2 cellular contexts compared by ENCODE assay signal in genomic region chr19:10450853-10451609, GRCh38.
TF ChIP-seq lines count a peak whose summit lies in the region.

No MANE protein-coding gene starts in this region.

TF ChIP-seq in A549, 52 proteins besides CTCF, POLR2A, EP300 and RAD21:
- TF ChIP-seq HOXB5 (CRISPR knock-in tag; IDR thresholded peaks at IDR 0.05): no peak
- no peak for TF ChIP-seq HOXB13 (CRISPR knock-in tag; IDR thresholded peaks at IDR 0.05; ENCODE audit: low read depth)
- TF ChIP-seq, protein P1, sequence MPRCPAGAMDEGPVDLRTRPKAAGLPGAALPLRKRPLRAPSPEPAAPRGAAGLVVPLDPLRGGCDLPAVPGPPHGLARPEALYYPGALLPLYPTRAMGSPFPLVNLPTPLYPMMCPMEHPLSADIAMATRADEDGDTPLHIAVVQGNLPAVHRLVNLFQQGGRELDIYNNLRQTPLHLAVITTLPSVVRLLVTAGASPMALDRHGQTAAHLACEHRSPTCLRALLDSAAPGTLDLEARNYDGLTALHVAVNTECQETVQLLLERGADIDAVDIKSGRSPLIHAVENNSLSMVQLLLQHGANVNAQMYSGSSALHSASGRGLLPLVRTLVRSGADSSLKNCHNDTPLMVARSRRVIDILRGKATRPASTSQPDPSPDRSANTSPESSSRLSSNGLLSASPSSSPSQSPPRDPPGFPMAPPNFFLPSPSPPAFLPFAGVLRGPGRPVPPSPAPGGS (IDR thresholded peaks at IDR 0.05): no peak
- no peak for TF ChIP-seq BHLHE40 (IDR thresholded peaks at IDR 0.05; ENCODE audit: low read depth, low read length)
- TF ChIP-seq MYC (IDR thresholded peaks at IDR 0.05; ENCODE audit: borderline replicate concordance, low read length): no peak
- no peak for TF ChIP-seq HES2 (IDR thresholded peaks at IDR 0.05)
- TF ChIP-seq POLR2AphosphoS2 (conservative IDR thresholded peaks at IDR 0.05; ENCODE audit: low read length): no peak
- no peak for TF ChIP-seq RFX5 (IDR thresholded peaks at IDR 0.05)
- no peak for TF ChIP-seq KDM5A (IDR thresholded peaks at IDR 0.05)
- TF ChIP-seq CHD4 (IDR thresholded peaks at IDR 0.05; ENCODE audit: borderline replicate concordance): no peak
- TF ChIP-seq NPAS2 (CRISPR knock-in tag; IDR thresholded peaks at IDR 0.05; ENCODE audit: borderline replicate concordance): no peak
- TF ChIP-seq, protein P2, sequence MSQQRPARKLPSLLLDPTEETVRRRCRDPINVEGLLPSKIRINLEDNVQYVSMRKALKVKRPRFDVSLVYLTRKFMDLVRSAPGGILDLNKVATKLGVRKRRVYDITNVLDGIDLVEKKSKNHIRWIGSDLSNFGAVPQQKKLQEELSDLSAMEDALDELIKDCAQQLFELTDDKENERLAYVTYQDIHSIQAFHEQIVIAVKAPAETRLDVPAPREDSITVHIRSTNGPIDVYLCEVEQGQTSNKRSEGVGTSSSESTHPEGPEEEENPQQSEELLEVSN (IDR thresholded peaks at IDR 0.05; ENCODE audit: borderline replicate concordance, low read depth): no peak
- TF ChIP-seq SREBF2 (IDR thresholded peaks at IDR 0.05): no peak
- no peak for TF ChIP-seq RARB (CRISPR knock-in tag; IDR thresholded peaks at IDR 0.05)
- TF ChIP-seq HDAC2 (IDR thresholded peaks at IDR 0.05): no peak
- TF ChIP-seq MAFK (IDR thresholded peaks at IDR 0.05; ENCODE audit: partially characterized antibody): no peak

TF ChIP-seq in H1, 55 proteins besides CTCF, POLR2A, EP300 and RAD21:
- TF ChIP-seq RXRA (IDR thresholded peaks at IDR 0.05; ENCODE audit: insufficient read depth, low read depth, low read length) (no peak), EGR1 (IDR thresholded peaks at IDR 0.05; ENCODE audit: borderline replicate concordance, low read depth, low read length) (no peak), CHD1 (IDR thresholded peaks at IDR 0.05; ENCODE audit: low read depth, low read length) (no peak), BRCA1 (IDR thresholded peaks at IDR 0.05; ENCODE audit: low read depth, low read length) (no peak), KDM4A (IDR thresholded peaks at IDR 0.05; ENCODE audit: low read depth, low read length, severe bottlenecking) (no peak), SP1 (IDR thresholded peaks at IDR 0.05; ENCODE audit: low read depth, low read length) (0 out of 2 replicates have a peak, but pooled peaks have one; percentile 10), RBBP5 (IDR thresholded peaks at IDR 0.05; ENCODE audit: borderline replicate concordance, low read depth, low read length) (no peak), CEBPB (IDR thresholded peaks at IDR 0.05; ENCODE audit: low read depth, low read length) (no peak), JUND (IDR thresholded peaks at IDR 0.05; ENCODE audit: low read length) (no peak), POLR2AphosphoS5 (IDR thresholded peaks at IDR 0.05; ENCODE audit: low read depth, low read length) (no peak), ASH2L (IDR thresholded peaks at IDR 0.05; ENCODE audit: low read length) (no peak), JUN (IDR thresholded peaks at IDR 0.05; ENCODE audit: low read depth, low read length) (no peak)
- TF ChIP-seq, protein P3, sequence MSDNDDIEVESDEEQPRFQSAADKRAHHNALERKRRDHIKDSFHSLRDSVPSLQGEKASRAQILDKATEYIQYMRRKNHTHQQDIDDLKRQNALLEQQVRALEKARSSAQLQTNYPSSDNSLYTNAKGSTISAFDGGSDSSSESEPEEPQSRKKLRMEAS (IDR thresholded peaks at IDR 0.05): peak; percentile 90
- TF ChIP-seq, protein P2 (IDR thresholded peaks at IDR 0.05): peak; percentile 81
- TF ChIP-seq, protein P4, sequence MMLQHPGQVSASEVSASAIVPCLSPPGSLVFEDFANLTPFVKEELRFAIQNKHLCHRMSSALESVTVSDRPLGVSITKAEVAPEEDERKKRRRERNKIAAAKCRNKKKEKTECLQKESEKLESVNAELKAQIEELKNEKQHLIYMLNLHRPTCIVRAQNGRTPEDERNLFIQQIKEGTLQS (IDR thresholded peaks at IDR 0.05; ENCODE audit: insufficient read depth, low read depth, low read length): no peak
- TF ChIP-seq, protein P5, sequence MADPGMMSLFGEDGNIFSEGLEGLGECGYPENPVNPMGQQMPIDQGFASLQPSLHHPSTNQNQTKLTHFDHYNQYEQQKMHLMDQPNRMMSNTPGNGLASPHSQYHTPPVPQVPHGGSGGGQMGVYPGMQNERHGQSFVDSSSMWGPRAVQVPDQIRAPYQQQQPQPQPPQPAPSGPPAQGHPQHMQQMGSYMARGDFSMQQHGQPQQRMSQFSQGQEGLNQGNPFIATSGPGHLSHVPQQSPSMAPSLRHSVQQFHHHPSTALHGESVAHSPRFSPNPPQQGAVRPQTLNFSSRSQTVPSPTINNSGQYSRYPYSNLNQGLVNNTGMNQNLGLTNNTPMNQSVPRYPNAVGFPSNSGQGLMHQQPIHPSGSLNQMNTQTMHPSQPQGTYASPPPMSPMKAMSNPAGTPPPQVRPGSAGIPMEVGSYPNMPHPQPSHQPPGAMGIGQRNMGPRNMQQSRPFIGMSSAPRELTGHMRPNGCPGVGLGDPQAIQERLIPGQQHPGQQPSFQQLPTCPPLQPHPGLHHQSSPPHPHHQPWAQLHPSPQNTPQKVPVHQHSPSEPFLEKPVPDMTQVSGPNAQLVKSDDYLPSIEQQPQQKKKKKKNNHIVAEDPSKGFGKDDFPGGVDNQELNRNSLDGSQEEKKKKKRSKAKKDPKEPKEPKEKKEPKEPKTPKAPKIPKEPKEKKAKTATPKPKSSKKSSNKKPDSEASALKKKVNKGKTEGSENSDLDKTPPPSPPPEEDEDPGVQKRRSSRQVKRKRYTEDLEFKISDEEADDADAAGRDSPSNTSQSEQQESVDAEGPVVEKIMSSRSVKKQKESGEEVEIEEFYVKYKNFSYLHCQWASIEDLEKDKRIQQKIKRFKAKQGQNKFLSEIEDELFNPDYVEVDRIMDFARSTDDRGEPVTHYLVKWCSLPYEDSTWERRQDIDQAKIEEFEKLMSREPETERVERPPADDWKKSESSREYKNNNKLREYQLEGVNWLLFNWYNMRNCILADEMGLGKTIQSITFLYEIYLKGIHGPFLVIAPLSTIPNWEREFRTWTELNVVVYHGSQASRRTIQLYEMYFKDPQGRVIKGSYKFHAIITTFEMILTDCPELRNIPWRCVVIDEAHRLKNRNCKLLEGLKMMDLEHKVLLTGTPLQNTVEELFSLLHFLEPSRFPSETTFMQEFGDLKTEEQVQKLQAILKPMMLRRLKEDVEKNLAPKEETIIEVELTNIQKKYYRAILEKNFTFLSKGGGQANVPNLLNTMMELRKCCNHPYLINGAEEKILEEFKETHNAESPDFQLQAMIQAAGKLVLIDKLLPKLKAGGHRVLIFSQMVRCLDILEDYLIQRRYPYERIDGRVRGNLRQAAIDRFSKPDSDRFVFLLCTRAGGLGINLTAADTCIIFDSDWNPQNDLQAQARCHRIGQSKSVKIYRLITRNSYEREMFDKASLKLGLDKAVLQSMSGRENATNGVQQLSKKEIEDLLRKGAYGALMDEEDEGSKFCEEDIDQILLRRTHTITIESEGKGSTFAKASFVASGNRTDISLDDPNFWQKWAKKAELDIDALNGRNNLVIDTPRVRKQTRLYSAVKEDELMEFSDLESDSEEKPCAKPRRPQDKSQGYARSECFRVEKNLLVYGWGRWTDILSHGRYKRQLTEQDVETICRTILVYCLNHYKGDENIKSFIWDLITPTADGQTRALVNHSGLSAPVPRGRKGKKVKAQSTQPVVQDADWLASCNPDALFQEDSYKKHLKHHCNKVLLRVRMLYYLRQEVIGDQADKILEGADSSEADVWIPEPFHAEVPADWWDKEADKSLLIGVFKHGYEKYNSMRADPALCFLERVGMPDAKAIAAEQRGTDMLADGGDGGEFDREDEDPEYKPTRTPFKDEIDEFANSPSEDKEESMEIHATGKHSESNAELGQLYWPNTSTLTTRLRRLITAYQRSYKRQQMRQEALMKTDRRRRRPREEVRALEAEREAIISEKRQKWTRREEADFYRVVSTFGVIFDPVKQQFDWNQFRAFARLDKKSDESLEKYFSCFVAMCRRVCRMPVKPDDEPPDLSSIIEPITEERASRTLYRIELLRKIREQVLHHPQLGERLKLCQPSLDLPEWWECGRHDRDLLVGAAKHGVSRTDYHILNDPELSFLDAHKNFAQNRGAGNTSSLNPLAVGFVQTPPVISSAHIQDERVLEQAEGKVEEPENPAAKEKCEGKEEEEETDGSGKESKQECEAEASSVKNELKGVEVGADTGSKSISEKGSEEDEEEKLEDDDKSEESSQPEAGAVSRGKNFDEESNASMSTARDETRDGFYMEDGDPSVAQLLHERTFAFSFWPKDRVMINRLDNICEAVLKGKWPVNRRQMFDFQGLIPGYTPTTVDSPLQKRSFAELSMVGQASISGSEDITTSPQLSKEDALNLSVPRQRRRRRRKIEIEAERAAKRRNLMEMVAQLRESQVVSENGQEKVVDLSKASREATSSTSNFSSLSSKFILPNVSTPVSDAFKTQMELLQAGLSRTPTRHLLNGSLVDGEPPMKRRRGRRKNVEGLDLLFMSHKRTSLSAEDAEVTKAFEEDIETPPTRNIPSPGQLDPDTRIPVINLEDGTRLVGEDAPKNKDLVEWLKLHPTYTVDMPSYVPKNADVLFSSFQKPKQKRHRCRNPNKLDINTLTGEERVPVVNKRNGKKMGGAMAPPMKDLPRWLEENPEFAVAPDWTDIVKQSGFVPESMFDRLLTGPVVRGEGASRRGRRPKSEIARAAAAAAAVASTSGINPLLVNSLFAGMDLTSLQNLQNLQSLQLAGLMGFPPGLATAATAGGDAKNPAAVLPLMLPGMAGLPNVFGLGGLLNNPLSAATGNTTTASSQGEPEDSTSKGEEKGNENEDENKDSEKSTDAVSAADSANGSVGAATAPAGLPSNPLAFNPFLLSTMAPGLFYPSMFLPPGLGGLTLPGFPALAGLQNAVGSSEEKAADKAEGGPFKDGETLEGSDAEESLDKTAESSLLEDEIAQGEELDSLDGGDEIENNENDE (IDR thresholded peaks at IDR 0.05; ENCODE audit: insufficient replicate concordance, low read length): no peak
